ENCODE assay signal across 27 cellular contexts in the genomic region with DNA sequence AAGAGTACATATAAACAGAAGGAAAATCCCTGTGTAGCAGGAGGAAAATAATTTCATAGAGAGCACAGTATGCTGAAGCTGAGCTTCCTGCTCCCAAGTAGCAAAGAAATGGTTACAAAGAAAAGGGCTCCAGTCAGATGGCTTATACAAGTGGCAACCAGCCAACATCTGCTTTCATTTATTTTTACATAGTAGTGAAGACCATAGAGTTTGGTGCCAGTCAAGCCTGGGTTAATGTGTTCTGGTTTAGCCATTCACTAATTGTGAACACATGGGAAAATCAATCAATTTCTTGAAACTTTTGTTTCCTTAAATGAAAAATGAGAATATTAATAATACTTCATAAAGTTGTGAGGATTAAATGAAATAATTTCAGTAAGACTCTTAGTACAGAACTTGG.
A peak's percentile ranks its signal among the peaks of the same experiment; 100 is the strongest.
DNase-seq lines count a peak whose midpoint lies in the region; ATAC-seq and TF ChIP-seq lines count a peak whose summit lies in the region.
"Had no signal": no experiment of that assay in that cellular context is flagged by ENCODE, and none has a peak within 500 bp of the region (broad histone marks: within the 10 kb centered on the region; RNA-seq: fewer than 3 reads in every experiment).

No MANE protein-coding gene starts in this region.

- POLR2A ChIA-PET in A673 (lab: Charles Lee; ENCODE audit: low non-redundant PET), result no interaction called here

- no peak for TF ChIP-seq POLR2A in gastrocnemius medialis (IDR thresholded peaks at IDR 0.05)

- H2AFZ ChIP-seq in GM23248, result no peak overlapping the region

- no peaks in the 10 kb centered on the region for H3K36me3 ChIP-seq in A673 (ENCODE audit: insufficient read depth, low read length, poor library complexity, severe bottlenecking)
- H3K36me3 ChIP-seq in GM23248 (ENCODE audit: low read depth), result no peaks in the 10 kb centered on the region
- no peaks in the 10 kb centered on the region for H3K36me3 ChIP-seq in gastrocnemius medialis
- H3K36me3 ChIP-seq: pancreas, SJCRH30, uterus had no signal

- no peaks in the 10 kb centered on the region for H3F3A ChIP-seq in GM23248 (ENCODE audit: insufficient read depth)

- no peaks in the 10 kb centered on the region for H3K27me3 ChIP-seq in A673 (replicated peaks; ENCODE audit: insufficient read depth, low read depth, low read length, poor library complexity)
- peaks cover 9% of the 10 kb centered on the region; the same call in 1 of the 2 replicates for H3K27me3 ChIP-seq in GM23248 (replicated peaks; ENCODE audit: insufficient read depth)
- no peaks in the 10 kb centered on the region for H3K27me3 ChIP-seq in gastrocnemius medialis
- peaks cover 3% of the 10 kb centered on the region for H3K27me3 ChIP-seq in foreskin keratinocyte
- H3K27me3 ChIP-seq: pancreas, SJCRH30, uterus had no signal

- CTCF ChIA-PET in A673 (lab: Charles Lee), result interaction anchor here (0.6 kb wide), 1 partner anchor 276 kb away, joined by 4 read pairs; no protein-coding TSS in a partner anchor

- no peak overlapping the region for H3K4me2 ChIP-seq in GM23248 (ENCODE audit: unreplicated experiment)
- H3K4me2 ChIP-seq: A549 had no signal

- no peak overlapping the region for H3K9ac ChIP-seq in GM23248

- H3K27ac ChIP-seq in A673 (ENCODE audit: low read depth, low read length, poor library complexity, severe bottlenecking), result peak overlapping the region; percentile 58
- H3K27ac ChIP-seq in GM23248, result no peak overlapping the region
- H3K27ac ChIP-seq in gastrocnemius medialis, result no peak overlapping the region
- no peak overlapping the region for H3K27ac ChIP-seq in foreskin keratinocyte
- H3K27ac ChIP-seq: A549, pancreas, SJCRH30, uterus had no signal

- in situ Hi-C loops in GM23248 (cut with MboI), result loop anchor here (10.0 to 25.0 kb wide), 2 partner anchors 195 to 297 kb away; no protein-coding TSS in a partner anchor
- in situ Hi-C loops in gastrocnemius medialis (cut with MboI; ENCODE audit: low sequenced_read_pairs in 4 of 4), result loop anchor here in 1 of 4 donors (10.0 kb wide), 1 partner anchor 195 kb away; no protein-coding TSS in a partner anchor

- DNase-seq in A673 (ENCODE audit: low spot score) (peak; percentile 88), GM23248 (peak; percentile 33), astrocyte of the hippocampus (ENCODE audit: low read depth, low spot score) (peak; percentile 49), fibroblast of peridontal ligament (ENCODE audit: extremely low read depth) (peak; percentile 92), gastrocnemius medialis (no peak), foreskin keratinocyte (no peak), NCI-H774 (lab: John Stamatoyannopoulos, UW) (no peak)
- DNase-seq: activated CD4-positive, alpha-beta T cell treated with anti-CD3 and anti-CD28 coated beads for 36 hours; activated gamma-delta T cell treated with Interleukin-2 at 50 U/mL for 16 hours; activated naive CD8-positive, alpha-beta T cell treated with anti-CD3 and anti-CD28 coated beads, Interleukin-2, amount 50 U/mL, for 24 hours; C1 segment of cervical spinal cord; islet precursor cell; left ventricle myocardium superior; MM.1S; NCI-H1417; NCI-H510A; pancreas; stimulated activated CD4-positive, alpha-beta T cell treated with anti-CD3 and anti-CD28 coated beads, Interleukin-12 subunit alpha, Interleukin-12 subunit beta, amount 100 ng/mL, for 4 hours; stimulated activated CD4-positive, alpha-beta T cell treated with anti-CD3 and anti-CD28 coated beads, Interleukin-4, amount 100 ng/mL, for 24 hours; stimulated activated naive B cell treated with anti-CD40 and anti-IgM and Interleukin-4, amounts not matched to agents 10 μg/mL and 1 μg/mL and 100 μg/mL, for 72 hours; uterus had no signal

- H3K4me1 ChIP-seq in A673 (ENCODE audit: insufficient read depth, low read length, poor library complexity, severe bottlenecking) (peaks cover 32% of the 10 kb centered on the region), GM23248 (ENCODE audit: insufficient read depth) (no peaks in the 10 kb centered on the region), gastrocnemius medialis (peaks cover 7% of the 10 kb centered on the region in 2 donors), foreskin keratinocyte (no peaks in the 10 kb centered on the region)
- H3K4me1 ChIP-seq: A549, pancreas, SJCRH30, uterus had no signal

- no peaks in the 10 kb centered on the region for H3K9me2 ChIP-seq in GM23248 (ENCODE audit: insufficient read depth)

- ATAC-seq in GM21515 (IDR thresholded peaks at IDR 0.05; ENCODE audit: unreplicated experiment), result no peak
- no peak for ATAC-seq in gastrocnemius medialis
- no peak for ATAC-seq in foreskin keratinocyte
- ATAC-seq: A549; activated CD4-positive, alpha-beta T cell treated with anti-CD3 and anti-CD28 coated beads for 36 hours; activated naive CD8-positive, alpha-beta T cell treated with anti-CD3 and anti-CD28 coated beads, Interleukin-2, amount 50 U/mL, for 24 hours; HCT116; K562; left ventricle myocardium superior; Panc1; pancreas had no signal

- intact Hi-C loops in A673 (cut with micrococcal nuclease; ENCODE audit: unreplicated experiment) (loop anchor here (10.0 kb wide), 1 partner anchor 305 kb away; no protein-coding TSS in a partner anchor), gastrocnemius medialis (cut with DNase I; ENCODE audit: low total_unique reads) (no loop called here)

- H3K4me3 ChIP-seq in A673 (ENCODE audit: low read depth, low read length, poor library complexity, severe bottlenecking) (no peak overlapping the region), GM23248 (no peak overlapping the region), gastrocnemius medialis (no peak overlapping the region)
- H3K4me3 ChIP-seq: A549, K562, pancreas, SJCRH30, uterus had no signal

- BruUV-seq in A673 (replicated peaks; lab: Mats Ljungman, UMichigan), result no TSS peak

- H3K79me2 ChIP-seq in GM23248 (ENCODE audit: insufficient read depth), result no peaks in the 10 kb centered on the region

- no peak for TF ChIP-seq CTCF in A673 (conservative IDR thresholded peaks at IDR 0.05; ENCODE audit: low read depth, low read length)
- TF ChIP-seq CTCF in gastrocnemius medialis (IDR thresholded peaks at IDR 0.05 in 4 of 5, conservative IDR thresholded peaks at IDR 0.05 in 1 of 5), result no peak
- TF ChIP-seq CTCF in foreskin keratinocyte (conservative IDR thresholded peaks at IDR 0.05), result no peak

- H4K20me1 ChIP-seq in GM23248 (ENCODE audit: insufficient read depth), result no peaks in the 10 kb centered on the region

- no peaks in the 10 kb centered on the region for H3K9me3 ChIP-seq in A673 (ENCODE audit: low read depth, low read length, poor library complexity, severe bottlenecking)
- H3K9me3 ChIP-seq in GM23248 (ENCODE audit: low read depth), result no peaks in the 10 kb centered on the region
- no peaks in the 10 kb centered on the region for H3K9me3 ChIP-seq in gastrocnemius medialis
- H3K9me3 ChIP-seq: A549, pancreas, SJCRH30, uterus had no signal

Comparison
In these comparisons a context has a peak if more than half of its experiments do, and no peak if none do; other contexts are left out.
1. DNase-seq: peak in A673 (single experiment), GM23248 (single experiment), astrocyte of the hippocampus (single experiment) and fibroblast of peridontal ligament (single experiment); none in gastrocnemius medialis (0 of 2), foreskin keratinocyte (0 of 2) and NCI-H774 (single experiment).